29 cellular contexts compared by ENCODE assay signal in the genomic region with DNA sequence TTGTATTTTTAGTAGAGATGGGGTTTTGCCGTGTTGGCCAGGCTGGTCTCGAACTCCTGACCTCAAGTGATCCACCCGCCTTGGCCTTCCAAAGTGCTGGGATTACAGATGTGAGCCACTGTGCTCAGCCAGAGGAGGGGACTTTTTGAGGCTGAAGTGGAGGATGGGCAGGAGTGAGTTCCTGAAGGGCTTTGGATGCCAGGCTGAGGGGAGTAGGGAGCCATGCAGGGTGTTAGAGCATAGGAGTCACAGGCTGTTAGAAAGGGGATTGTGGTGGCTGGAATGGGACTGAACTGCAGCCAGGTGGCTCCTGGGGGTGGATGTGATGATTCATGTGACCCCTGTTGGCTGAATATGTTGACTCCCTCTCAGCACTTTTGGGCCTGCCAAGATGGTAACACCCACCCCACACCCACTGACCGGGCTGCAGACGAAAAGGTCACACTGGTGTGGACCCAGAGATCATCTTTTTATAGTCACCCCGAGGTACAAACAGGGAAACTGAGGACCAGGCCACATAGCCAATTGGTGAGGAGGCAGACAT. TPM values are rescaled to one million over a fixed set of nuclear protein-coding genes. Genes with fewer than 3 reads are reported as not detected.
"Had no signal": no experiment of that assay in that cellular context is flagged by ENCODE, and none has a peak within 500 bp of the region (broad histone marks: within the 10 kb centered on the region; RNA-seq: fewer than 3 reads in every experiment).

No MANE protein-coding gene starts in this region.

- H3K4me3 ChIP-seq: left lung, lower lobe of right lung, pancreas, prostate gland, sigmoid colon, spleen, transverse colon, upper lobe of left lung, vagina had no signal

- DNase-seq: immature natural killer cell; kidney; left colon; left lung; lower lobe of right lung; mammary epithelial cell; mesenchymal stem cell; naive thymus-derived CD8-positive, alpha-beta T cell; nucleus accumbens; pancreas; retina; right cardiac atrium; sigmoid colon; small intestine; spleen; stimulated activated CD4-positive, alpha-beta T cell treated with anti-CD3 and anti-CD28 coated beads, Interleukin-4, amount 100 ng/mL, for 24 hours; stimulated activated naive CD4-positive, alpha-beta T cell treated with Interleukin-2 at 50 U/mL for 16 hours; stimulated activated naive CD8-positive, alpha-beta T cell treated with anti-CD3 and anti-CD28 coated beads, Interleukin-15, amount 100 ng/mL, for 72 hours; substantia nigra; transverse colon; upper lobe of left lung had no signal

- H3K9me3 ChIP-seq: pancreas, prostate gland, vagina had no signal

- H3K4me1 ChIP-seq: pancreas, prostate gland, sigmoid colon, transverse colon, upper lobe of left lung, vagina had no signal

- H3K27ac Mint-ChIP-seq: nephron; stimulated activated memory B cell treated with anti-CD40 and anti-IgM and Interleukin-4, amounts not matched to agents 10 μg/mL and 1 μg/mL and 100 μg/mL, for 72 hours had no signal

- ATAC-seq: left colon; left lung; lower lobe of right lung; naive thymus-derived CD8-positive, alpha-beta T cell; pancreas; right cardiac atrium; stimulated activated memory B cell treated with anti-CD40 and anti-IgM and Interleukin-4, amounts not matched to agents 10 μg/mL and 1 μg/mL and 100 μg/mL, for 72 hours; stimulated activated naive CD8-positive, alpha-beta T cell treated with anti-CD3 and anti-CD28 coated beads, Interleukin-15, amount 100 ng/mL, for 72 hours had no signal

- H3K4me3 Mint-ChIP-seq: immature natural killer cell; nephron; neural crest cell; stimulated activated memory B cell treated with anti-CD40 and anti-IgM and Interleukin-4, amounts not matched to agents 10 μg/mL and 1 μg/mL and 100 μg/mL, for 72 hours; stimulated activated naive CD8-positive, alpha-beta T cell treated with anti-CD3 and anti-CD28 coated beads, Interleukin-15, amount 100 ng/mL, for 72 hours had no signal

- H3K27ac ChIP-seq: left lung, lower lobe of right lung, pancreas, prostate gland, sigmoid colon, spleen, transverse colon, upper lobe of left lung, vagina had no signal

- H3K4me1 Mint-ChIP-seq: nephron; neural crest cell; stimulated activated memory B cell treated with anti-CD40 and anti-IgM and Interleukin-4, amounts not matched to agents 10 μg/mL and 1 μg/mL and 100 μg/mL, for 72 hours had no signal

- H3K27me3 ChIP-seq: pancreas, transverse colon, upper lobe of left lung, vagina had no signal

- H3K36me3 ChIP-seq: left lung, lower lobe of right lung, pancreas, prostate gland, sigmoid colon, spleen, transverse colon, upper lobe of left lung, vagina had no signal

RNA-seq across cellular contexts. Expression of a gene that starts 11.2 kb away (rescaled TPM):
- total RNA-seq: left colon, mammary epithelial cell, neural crest cell, osteoblast, right cardiac atrium, sigmoid colon, transverse colon had no signal

RNA-seq across cellular contexts. Expression of a gene that starts 40.2 kb away (rescaled TPM):
- total RNA-seq: kidney, left colon, left lung, lower lobe of right lung, mammary epithelial cell, neural crest cell, osteoblast, right cardiac atrium, sigmoid colon, temporal lobe, transverse colon, upper lobe of left lung, urinary bladder, vagina had no signal

RNA-seq across cellular contexts. Expression of a gene that starts 55.2 kb away (rescaled TPM):
- total RNA-seq: mammary epithelial cell, neural crest cell had no signal
